In genomic region chr3:185717121-185717520, GRCh38 we compare ENCODE assay signal across 1 cellular context.
TF ChIP-seq lines count a peak whose summit lies in the region.

No MANE protein-coding gene starts in this region.

TF ChIP-seq in HEK293, 187 proteins besides CTCF, POLR2A, EP300 and RAD21 (continued from another document):
- no peak for TF ChIP-seq ZNF544 (tag by site-specific recombination; IDR thresholded peaks at IDR 0.05)
- TF ChIP-seq ZBTB49 (tag by site-specific recombination; IDR thresholded peaks at IDR 0.05; ENCODE audit: low read depth) = no peak
- no peak for TF ChIP-seq YY2 (tag by site-specific recombination; IDR thresholded peaks at IDR 0.05)
- no peak for TF ChIP-seq ZNF48 (tag by site-specific recombination; IDR thresholded peaks at IDR 0.05)
- TF ChIP-seq WT1 (tag by site-specific recombination; IDR thresholded peaks at IDR 0.05) = no peak
- TF ChIP-seq SALL2 (tag by site-specific recombination; IDR thresholded peaks at IDR 0.05; ENCODE audit: borderline replicate concordance) = no peak
- no peak for TF ChIP-seq ZNF184 (tag by site-specific recombination; IDR thresholded peaks at IDR 0.05)
- TF ChIP-seq ZSCAN30 (tag by site-specific recombination; IDR thresholded peaks at IDR 0.05) = no peak
- TF ChIP-seq ZSCAN4 (tag by site-specific recombination; IDR thresholded peaks at IDR 0.05) = no peak
- no peak for TF ChIP-seq PRDM1 (tag by site-specific recombination; IDR thresholded peaks at IDR 0.05)
- no peak for TF ChIP-seq ZNF112 (tag by site-specific recombination; IDR thresholded peaks at IDR 0.05)
